Comparison of ENCODE assay signal across 16 cellular contexts in the genomic region with DNA sequence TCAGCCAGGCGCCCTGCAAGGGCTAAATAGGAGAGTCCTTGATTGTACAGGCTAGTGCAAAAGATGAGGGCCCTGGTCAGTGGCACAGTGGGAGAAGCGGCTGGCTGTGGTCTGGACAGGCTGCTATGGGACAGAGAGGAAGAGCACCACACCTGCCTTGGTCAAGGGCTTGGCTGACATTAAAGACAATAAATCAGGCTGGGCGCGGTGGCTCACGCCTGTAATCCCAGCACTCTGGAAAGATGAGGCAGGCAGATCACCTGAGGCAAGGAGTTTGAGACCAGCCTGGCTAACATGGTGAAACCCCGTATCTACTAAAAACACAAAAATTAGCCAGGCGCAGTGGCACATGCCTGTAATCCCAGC.
DNase-seq lines count a peak whose midpoint lies in the region; ATAC-seq, FAIRE-seq and TF ChIP-seq lines count a peak whose summit lies in the region.
"Had no signal": no experiment of that assay in that cellular context is flagged by ENCODE, and none has a peak within 500 bp of the region (broad histone marks: within the 10 kb centered on the region; RNA-seq: fewer than 3 reads in every experiment).

No MANE protein-coding gene starts in this region.

- no peaks in the 10 kb centered on the region for H3K9me3 Mint-ChIP-seq in T-helper 1 cell treated with Interleukin-12 subunit alpha and Interleukin-12 subunit beta and Interleukin-4 antibody, amounts not matched to agents 30 μg/mL and 1 μg/mL, for 36 hours

- no peaks in the 10 kb centered on the region for H3K27me3 ChIP-seq in right atrium auricular region
- no peaks in the 10 kb centered on the region for H3K27me3 ChIP-seq in thyroid gland
- H3K27me3 ChIP-seq in small intestine (ENCODE audit: control insufficient read depth in 2 of 2, insufficient read depth in 2 of 2, low read length in 2 of 2), result no peaks in the 10 kb centered on the region

- ATAC-seq in HG02588 (IDR thresholded peaks at IDR 0.05; ENCODE audit: unreplicated experiment), result no peak

- peak overlapping the region; percentile 39 for H3K27ac Mint-ChIP-seq in T-helper 1 cell treated with Interleukin-12 subunit alpha and Interleukin-12 subunit beta and Interleukin-4 antibody, amounts not matched to agents 30 μg/mL and 1 μg/mL, for 36 hours

- DNase-seq in T-helper 1 cell (no peak), SHP77 treated with DMSO at 0.1 percent for 48 hours (lab: John Stamatoyannopoulos, UW) (peak; percentile 93), right atrium auricular region (ENCODE audit: low spot score) (no peak), thyroid gland (no peak), cerebellar cortex (ENCODE audit: low spot score) (no peak), small intestine (no peak)
- DNase-seq: activated CD8-positive, alpha-beta memory T cell treated with anti-CD3 and anti-CD28 coated beads for 24 hours; H7; NCI-H1930; SK-N-SH; stimulated activated CD4-positive, alpha-beta T cell treated with anti-CD3 and anti-CD28 coated beads, Interleukin-2, amount 100 ng/mL, for 24 hours had no signal

- H3K27ac ChIP-seq in right atrium auricular region (peak overlapping the region; percentile 42 to 54), thyroid gland (peak overlapping the region in 2 of 3 donors; percentile 46 to 59), small intestine (ENCODE audit: low read depth in 1 of 2, low read length in 1 of 2) (peak overlapping the region in 1 of 2 donors; percentile 61)
- H3K27ac ChIP-seq: 22Rv1, neutrophil had no signal

- TF ChIP-seq CTCF in right atrium auricular region (IDR thresholded peaks at IDR 0.05) (no peak), thyroid gland (IDR thresholded peaks at IDR 0.05) (no peak)

- H3K9me3 ChIP-seq in right atrium auricular region (no peaks in the 10 kb centered on the region), thyroid gland (no peaks in the 10 kb centered on the region), small intestine (ENCODE audit: control insufficient read depth, low read depth) (no peaks in the 10 kb centered on the region)
- H3K9me3 ChIP-seq: neutrophil, SK-N-SH had no signal

- WGBS in thyroid gland, 2 donors, result 85% methylated on average over 7 of the region's 7 CpGs
- 71 to 82% (median 73%) methylated on average over 7 of the region's 7 CpGs for WGBS in small intestine, 3 donors

- no peak for FAIRE-seq in small intestine (lab: Jason Lieb, UNC)
- FAIRE-seq: GM18507 had no signal

- TF ChIP-seq POLR2A in thyroid gland (IDR thresholded peaks at IDR 0.05), result no peak

- H3K4me1 ChIP-seq in right atrium auricular region (peaks cover 0 to 20% of the 10 kb centered on the region in 2 donors), thyroid gland (peaks cover 22 to 39% of the 10 kb centered on the region in 2 donors), small intestine (ENCODE audit: control insufficient read depth in 2 of 2, insufficient read depth in 1 of 2, low read depth in 1 of 2, low read length in 1 of 2) (peaks cover 0 to 4% of the 10 kb centered on the region in 2 donors)

- H3K36me3 ChIP-seq in right atrium auricular region (peaks cover 66% of the 10 kb centered on the region), thyroid gland (no peaks in the 10 kb centered on the region), small intestine (ENCODE audit: control insufficient read depth in 2 of 2, insufficient read depth in 2 of 2, low read length in 2 of 2) (peaks cover 0 to 2% of the 10 kb centered on the region in 2 donors)
- H3K36me3 ChIP-seq: neutrophil had no signal

- intact Hi-C loops in thyroid gland (cut with DNase I), result no loop called here

- peaks cover 10% of the 10 kb centered on the region for H3K36me3 Mint-ChIP-seq in T-helper 1 cell treated with Interleukin-12 subunit alpha and Interleukin-12 subunit beta and Interleukin-4 antibody, amounts not matched to agents 30 μg/mL and 1 μg/mL, for 36 hours (ENCODE audit: low read depth)

- H3K4me1 Mint-ChIP-seq in T-helper 1 cell treated with Interleukin-12 subunit alpha and Interleukin-12 subunit beta and Interleukin-4 antibody, amounts not matched to agents 30 μg/mL and 1 μg/mL, for 36 hours (ENCODE audit: low read depth), result peaks cover 54% of the 10 kb centered on the region

- H3K27me3 Mint-ChIP-seq in T-helper 1 cell treated with Interleukin-12 subunit alpha and Interleukin-12 subunit beta and Interleukin-4 antibody, amounts not matched to agents 30 μg/mL and 1 μg/mL, for 36 hours (ENCODE audit: low read depth), result no peaks in the 10 kb centered on the region

- peak overlapping the region; percentile 10 for H3K4me3 Mint-ChIP-seq in T-helper 1 cell treated with Interleukin-12 subunit alpha and Interleukin-12 subunit beta and Interleukin-4 antibody, amounts not matched to agents 30 μg/mL and 1 μg/mL, for 36 hours

- H3K4me3 ChIP-seq in right atrium auricular region (no peak overlapping the region), thyroid gland (replicated peaks in 1 of 3) (no peak overlapping the region), small intestine (ENCODE audit: low read depth in 1 of 2, low read length in 2 of 2) (no peak overlapping the region)
